In the genomic region with DNA sequence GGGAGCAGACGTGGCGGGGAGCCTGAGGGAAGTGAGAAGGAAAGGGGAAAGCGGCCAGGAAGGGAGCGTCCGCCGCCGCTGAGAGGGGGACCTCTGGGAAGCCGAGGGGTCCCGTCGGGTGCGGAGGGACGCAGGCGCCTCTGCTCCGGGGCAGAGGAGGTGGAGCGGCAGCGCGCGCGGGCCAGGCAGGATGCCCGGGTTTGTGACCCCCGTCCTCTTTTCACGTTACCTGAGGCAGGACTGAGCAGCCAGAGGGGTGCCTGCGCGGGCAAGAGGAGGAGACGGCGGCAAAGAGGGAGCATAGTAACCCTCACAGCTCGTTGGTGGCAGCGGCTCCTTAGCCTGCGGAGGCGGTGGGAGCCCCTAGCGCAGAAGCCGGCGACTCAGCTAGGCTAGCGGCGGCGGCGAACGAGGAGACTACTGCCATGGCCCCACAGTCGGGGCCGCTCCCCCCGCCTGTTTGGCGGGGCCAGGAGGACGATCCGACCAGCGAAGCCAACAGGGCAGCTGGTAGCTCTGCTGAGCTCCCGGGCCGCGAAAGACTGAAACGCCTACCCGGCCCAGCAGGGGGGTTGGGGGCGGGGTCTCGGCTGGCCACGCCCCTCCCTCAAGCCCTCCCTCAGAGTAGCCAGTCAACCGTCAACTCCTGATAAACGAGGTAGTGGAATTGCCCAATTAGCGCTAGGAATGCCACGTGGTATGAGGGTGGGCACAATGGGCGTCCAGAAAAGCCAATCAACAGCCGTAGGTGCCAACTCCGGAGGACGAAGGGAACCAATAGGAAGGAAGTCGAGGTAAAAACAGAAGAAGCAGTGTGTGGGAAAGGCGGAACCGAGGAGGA, we compare ENCODE assay signal across 1 cellular context.
TF ChIP-seq lines count a peak whose summit lies in the region.

TESK2 (minus strand) TSS at position 541 of the 841 bp plus-strand sequence. CDS start 33,378 bp downstream, outside the sequence.

TF ChIP-seq in A549, 52 proteins besides CTCF, POLR2A, EP300 and RAD21 (continued from another document):
- TF ChIP-seq REST (IDR thresholded peaks at IDR 0.05): no peak
- no peak for TF ChIP-seq HDAC2 (IDR thresholded peaks at IDR 0.05)
- TF ChIP-seq RARB (CRISPR knock-in tag; IDR thresholded peaks at IDR 0.05): no peak
- TF ChIP-seq MAFK (IDR thresholded peaks at IDR 0.05; ENCODE audit: partially characterized antibody): no peak
- TF ChIP-seq ZNF302 (CRISPR knock-in tag; IDR thresholded peaks at IDR 0.05): no peak
- TF ChIP-seq ZFP36 (IDR thresholded peaks at IDR 0.05; ENCODE audit: borderline replicate concordance, partially characterized antibody): no peak
- TF ChIP-seq HOXA7 (CRISPR knock-in tag; IDR thresholded peaks at IDR 0.05): no peak
- TF ChIP-seq USF2 (IDR thresholded peaks at IDR 0.05): peak; percentile 90
- no peak for TF ChIP-seq RCOR1 (IDR thresholded peaks at IDR 0.05; ENCODE audit: low read depth, low read length)
- no peak for TF ChIP-seq JUN (IDR thresholded peaks at IDR 0.05)
- no peak for TF ChIP-seq CBX2 (IDR thresholded peaks at IDR 0.05; ENCODE audit: borderline replicate concordance, low read depth)
- 0 out of 3 replicates have a peak, but pooled peaks have one; percentile 5 for TF ChIP-seq SMC3 (IDR thresholded peaks at IDR 0.05)
- TF ChIP-seq FOSB (CRISPR knock-in tag; IDR thresholded peaks at IDR 0.05): no peak
- TF ChIP-seq ESRRA (IDR thresholded peaks at IDR 0.05; ENCODE audit: borderline replicate concordance, low read length): no peak
- no peak for TF ChIP-seq HEYL (CRISPR knock-in tag; IDR thresholded peaks at IDR 0.05)
- TF ChIP-seq TFCP2L1 (CRISPR knock-in tag; IDR thresholded peaks at IDR 0.05): no peak
- no peak for TF ChIP-seq MAZ (IDR thresholded peaks at IDR 0.05; ENCODE audit: borderline replicate concordance, low read depth, low read length)
- peak; percentile 85 for TF ChIP-seq MAX (IDR thresholded peaks at IDR 0.05)
- no peak for TF ChIP-seq ZSCAN20 (CRISPR knock-in tag; IDR thresholded peaks at IDR 0.05)
- TF ChIP-seq PHF8 (IDR thresholded peaks at IDR 0.05; ENCODE audit: borderline replicate concordance, low read depth): peak; percentile 24; the same call in 1 of the 2 replicates
- no peak for TF ChIP-seq BHLHE40 (IDR thresholded peaks at IDR 0.05; ENCODE audit: low read depth, low read length)
- no peak for TF ChIP-seq MYC (IDR thresholded peaks at IDR 0.05; ENCODE audit: borderline replicate concordance, low read length)
- TF ChIP-seq BCL3 (IDR thresholded peaks at IDR 0.05): no peak
- TF ChIP-seq ZC3H11A (IDR thresholded peaks at IDR 0.05): no peak
- TF ChIP-seq HOXB13 (CRISPR knock-in tag; IDR thresholded peaks at IDR 0.05; ENCODE audit: low read depth): no peak
- TF ChIP-seq, protein P1, sequence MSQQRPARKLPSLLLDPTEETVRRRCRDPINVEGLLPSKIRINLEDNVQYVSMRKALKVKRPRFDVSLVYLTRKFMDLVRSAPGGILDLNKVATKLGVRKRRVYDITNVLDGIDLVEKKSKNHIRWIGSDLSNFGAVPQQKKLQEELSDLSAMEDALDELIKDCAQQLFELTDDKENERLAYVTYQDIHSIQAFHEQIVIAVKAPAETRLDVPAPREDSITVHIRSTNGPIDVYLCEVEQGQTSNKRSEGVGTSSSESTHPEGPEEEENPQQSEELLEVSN (IDR thresholded peaks at IDR 0.05; ENCODE audit: borderline replicate concordance, low read depth): peak; percentile 72; the same call in 1 of the 2 replicates
- TF ChIP-seq TP53 (CRISPR knock-in tag; IDR thresholded peaks at IDR 0.05): no peak
- no peak for TF ChIP-seq CBX8 (IDR thresholded peaks at IDR 0.05)
- no peak for TF ChIP-seq NPAS2 (CRISPR knock-in tag; IDR thresholded peaks at IDR 0.05; ENCODE audit: borderline replicate concordance)
- no peak for TF ChIP-seq HOXB5 (CRISPR knock-in tag; IDR thresholded peaks at IDR 0.05)
- TF ChIP-seq RFX5 (IDR thresholded peaks at IDR 0.05): no peak
- TF ChIP-seq GATA3 (IDR thresholded peaks at IDR 0.05; ENCODE audit: borderline replicate concordance): no peak
- TF ChIP-seq POLR2AphosphoS2 (conservative IDR thresholded peaks at IDR 0.05; ENCODE audit: low read length): no peak
- TF ChIP-seq, protein P2, sequence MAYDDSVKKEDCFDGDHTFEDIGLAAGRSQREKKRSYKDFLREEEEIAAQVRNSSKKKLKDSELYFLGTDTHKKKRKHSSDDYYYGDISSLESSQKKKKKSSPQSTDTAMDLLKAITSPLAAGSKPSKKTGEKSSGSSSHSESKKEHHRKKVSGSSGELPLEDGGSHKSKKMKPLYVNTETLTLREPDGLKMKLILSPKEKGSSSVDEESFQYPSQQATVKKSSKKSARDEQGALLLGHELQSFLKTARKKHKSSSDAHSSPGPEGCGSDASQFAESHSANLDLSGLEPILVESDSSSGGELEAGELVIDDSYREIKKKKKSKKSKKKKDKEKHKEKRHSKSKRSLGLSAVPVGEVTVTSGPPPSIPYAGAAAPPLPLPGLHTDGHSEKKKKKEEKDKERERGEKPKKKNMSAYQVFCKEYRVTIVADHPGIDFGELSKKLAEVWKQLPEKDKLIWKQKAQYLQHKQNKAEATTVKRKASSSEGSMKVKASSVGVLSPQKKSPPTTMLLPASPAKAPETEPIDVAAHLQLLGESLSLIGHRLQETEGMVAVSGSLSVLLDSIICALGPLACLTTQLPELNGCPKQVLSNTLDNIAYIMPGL (CRISPR knock-in tag; IDR thresholded peaks at IDR 0.05; ENCODE audit: borderline replicate concordance): no peak
- no peak for TF ChIP-seq KDM1A (IDR thresholded peaks at IDR 0.05; ENCODE audit: low read depth)
- no peak for TF ChIP-seq FOXS1 (CRISPR knock-in tag; IDR thresholded peaks at IDR 0.05)
- TF ChIP-seq HES2 (IDR thresholded peaks at IDR 0.05): no peak
- peak in 1 of 2 experiments; percentile 50; a peak in 1 of 4 replicates for TF ChIP-seq CEBPB (IDR thresholded peaks at IDR 0.05)
- TF ChIP-seq NR3C1 (IDR thresholded peaks at IDR 0.05): no peak
- no peak for TF ChIP-seq KDM5A (IDR thresholded peaks at IDR 0.05)
- TF ChIP-seq EHF (CRISPR knock-in tag; IDR thresholded peaks at IDR 0.05): no peak
- no peak for TF ChIP-seq JUNB (IDR thresholded peaks at IDR 0.05)
